28 cellular contexts compared by ENCODE assay signal in the genomic region with DNA sequence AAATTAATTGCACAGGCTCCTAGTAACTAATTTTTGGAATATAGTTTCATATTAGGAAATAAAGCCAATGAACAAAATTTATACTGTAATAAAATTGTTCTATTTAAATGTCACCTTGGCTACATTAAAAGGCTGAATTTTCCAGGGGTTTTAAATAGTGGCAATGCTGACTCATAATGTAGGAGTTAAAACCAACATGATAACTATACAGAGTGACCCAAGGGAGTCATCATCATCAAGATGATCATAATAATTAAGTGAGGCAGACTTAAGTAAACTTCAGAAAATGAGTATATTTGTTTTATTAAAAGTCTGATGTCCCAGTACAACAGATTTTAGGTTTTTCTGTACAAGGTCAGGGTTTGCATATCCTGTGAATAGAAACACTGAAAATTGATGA.
"Had no signal": no experiment of that assay in that cellular context is flagged by ENCODE, and none has a peak within 500 bp of the region (broad histone marks: within the 10 kb centered on the region; RNA-seq: fewer than 3 reads in every experiment).

No MANE protein-coding gene starts in this region.

- H3K36me3 ChIP-seq: esophagus squamous epithelium, lower lobe of right lung, neutrophil, pancreas, right lobe of liver, suprapubic skin, transverse colon, upper lobe of right lung, uterus had no signal

- H3K4me1 ChIP-seq: esophagus squamous epithelium, lower lobe of right lung, pancreas, right lobe of liver, suprapubic skin, transverse colon, upper lobe of right lung, uterus had no signal

- H3K27me3 ChIP-seq: esophagus squamous epithelium, neutrophil, pancreas, right lobe of liver, suprapubic skin, transverse colon, upper lobe of right lung, uterus had no signal

- DNase-seq: dermis blood vessel endothelial cell; effector memory CD4-positive, alpha-beta T cell; erythroblast; esophagus squamous epithelium; hypothalamus; immature natural killer cell; islet precursor cell; left ventricle myocardium superior; lower lobe of right lung; mucosa of descending colon; naive B cell; pancreas; retina; right lobe of liver; stimulated activated CD4-positive, alpha-beta T cell treated with anti-CD3 and anti-CD28 coated beads, Interleukin-12 subunit alpha, Interleukin-12 subunit beta, amount 100 ng/mL, for 4 hours; stimulated activated CD4-positive, alpha-beta T cell treated with anti-CD3 and anti-CD28 coated beads, Interleukin-1b, Interleukin-23, amount 100 ng/mL, for 48 hours; stimulated activated CD4-positive, alpha-beta T cell treated with anti-CD3 and anti-CD28 coated beads, Interleukin-4, amount 100 ng/mL, for 1 hour; stimulated activated CD8-positive, alpha-beta memory T cell treated with anti-CD3 and anti-CD28 coated beads, Interleukin-4, amount 100 ng/mL, for 48 hours; stimulated activated naive CD4-positive, alpha-beta T cell; stimulated activated naive CD8-positive, alpha-beta T cell treated with anti-CD3 and anti-CD28 coated beads, Interleukin-15, amount 100 ng/mL, for 72 hours; transverse colon; upper lobe of right lung; uterus had no signal

- H3K4me3 ChIP-seq: coronary artery, esophagus squamous epithelium, lower lobe of right lung, mucosa of descending colon, pancreas, right lobe of liver, smooth muscle cell, suprapubic skin, transverse colon, upper lobe of right lung, uterus had no signal

- H3K27ac ChIP-seq: coronary artery, esophagus squamous epithelium, lower lobe of right lung, neutrophil, pancreas, right lobe of liver, suprapubic skin, transverse colon, upper lobe of right lung, uterus had no signal

- ATAC-seq: left ventricle myocardium superior; lower lobe of right lung; mucosa of descending colon; natural killer cell treated with Interleukin-12 subunit alpha and Interleukin-12 subunit beta and Interleukin-15 and Interleukin-18, amount 100 ng/mL, for 72 hours; pancreas; right lobe of liver; stimulated activated naive CD8-positive, alpha-beta T cell treated with anti-CD3 and anti-CD28 coated beads, Interleukin-15, amount 100 ng/mL, for 72 hours; upper lobe of right lung had no signal

- H3K9me3 ChIP-seq: esophagus squamous epithelium, lower lobe of right lung, mucosa of descending colon, neutrophil, pancreas, right lobe of liver, suprapubic skin, transverse colon, upper lobe of right lung, uterus had no signal

- H3K4me2 ChIP-seq: smooth muscle cell had no signal
